ENCODE assay signal across 8 cellular contexts in genomic region chr1:6208723-6209660, GRCh38. TPM values are rescaled to one million over a fixed set of nuclear protein-coding genes. Genes with fewer than 3 reads are reported as not detected.
DNase-seq lines count a peak whose midpoint lies in the region; ATAC-seq and TF ChIP-seq lines count a peak whose summit lies in the region.

No MANE protein-coding gene starts in this region.

- peaks cover 12% of the 10 kb centered on the region for H3K27me3 ChIP-seq in CD8-positive, alpha-beta memory T cell (ENCODE audit: insufficient read depth, low read length, poor library complexity, severe bottlenecking)

- ATAC-seq in left cardiac atrium: peak; percentile 47 to 52
- ATAC-seq in GM18498 (IDR thresholded peaks at IDR 0.05; ENCODE audit: unreplicated experiment): no peak

- no peak; the same call in 1 of the 2 replicates for TF ChIP-seq RAD21 in Ishikawa (IDR thresholded peaks at IDR 0.05; ENCODE audit: low read depth)

- peak overlapping the region; percentile 20 to 59 (median 44) for H3K4me3 Mint-ChIP-seq in CD8-positive, alpha-beta memory T cell
- peak overlapping the region; percentile 26 for H3K4me3 Mint-ChIP-seq in activated T-helper 2 cell treated with anti-CD3 and anti-CD28 coated beads, Interferon-gamma antibody, Interleukin-2, Interleukin-4, amounts not matched to agents 10 μg/mL and 5 μg/mL and 100 μg/mL, durations not matched to agents 14 hours and 24 hours and 36 hours (ENCODE audit: low read depth)

- no peak overlapping the region for H3K4me3 ChIP-seq in CD8-positive, alpha-beta memory T cell (ENCODE audit: low read length)
- peak overlapping the region; percentile 27 for H3K4me3 ChIP-seq in retinal pigment epithelial cell (ENCODE audit: low read length)

- H3K27ac Mint-ChIP-seq in CD8-positive, alpha-beta memory T cell: peak overlapping the region in 1 of 8 donors; percentile 68
- H3K27ac Mint-ChIP-seq in activated T-helper 2 cell treated with anti-CD3 and anti-CD28 coated beads, Interferon-gamma antibody, Interleukin-2, Interleukin-4, amounts not matched to agents 10 μg/mL and 5 μg/mL and 100 μg/mL, durations not matched to agents 14 hours and 24 hours and 36 hours: no peak overlapping the region

- POLR2A ChIA-PET in CD8-positive, alpha-beta memory T cell (lab: Charles Lee): no interaction called here

- no peaks in the 10 kb centered on the region for H3K9me3 ChIP-seq in CD8-positive, alpha-beta memory T cell (ENCODE audit: low read length)

- no peaks in the 10 kb centered on the region for H3K36me3 ChIP-seq in CD8-positive, alpha-beta memory T cell (ENCODE audit: insufficient read depth, low read length)

- H3K27ac ChIP-seq in CD8-positive, alpha-beta memory T cell (ENCODE audit: low read depth, low read length): peak overlapping the region; percentile 51

- DNase-seq in CD8-positive, alpha-beta memory T cell: no peak
- no peak for DNase-seq in activated T-helper 2 cell treated with anti-CD3 and anti-CD28 coated beads, Interferon-gamma antibody, Interleukin-2, Interleukin-4, amounts not matched to agents 10 μg/mL and 5 μg/mL and 100 μg/mL, durations not matched to agents 14 hours and 24 hours and 36 hours (ENCODE audit: low spot score)
- peak; percentile 61 for DNase-seq in left cardiac atrium
- DNase-seq in retinal pigment epithelial cell (ENCODE audit: low read depth): no peak
- DNase-seq in central memory CD4-positive, alpha-beta T cell: no peak
- no peak for DNase-seq in NCI-H2196 (lab: John Stamatoyannopoulos, UW; ENCODE audit: unreplicated experiment)

- no peaks in the 10 kb centered on the region for H3K9me3 Mint-ChIP-seq in CD8-positive, alpha-beta memory T cell
- no peaks in the 10 kb centered on the region for H3K9me3 Mint-ChIP-seq in activated T-helper 2 cell treated with anti-CD3 and anti-CD28 coated beads, Interferon-gamma antibody, Interleukin-2, Interleukin-4, amounts not matched to agents 10 μg/mL and 5 μg/mL and 100 μg/mL, durations not matched to agents 14 hours and 24 hours and 36 hours

- no peak for TF ChIP-seq EP300 in Ishikawa (IDR thresholded peaks at IDR 0.05; ENCODE audit: borderline replicate concordance)

- no peaks in the 10 kb centered on the region for H3K36me3 Mint-ChIP-seq in CD8-positive, alpha-beta memory T cell
- H3K36me3 Mint-ChIP-seq in activated T-helper 2 cell treated with anti-CD3 and anti-CD28 coated beads, Interferon-gamma antibody, Interleukin-2, Interleukin-4, amounts not matched to agents 10 μg/mL and 5 μg/mL and 100 μg/mL, durations not matched to agents 14 hours and 24 hours and 36 hours (ENCODE audit: low read depth): peaks cover 23% of the 10 kb centered on the region

- H3K4me1 ChIP-seq in CD8-positive, alpha-beta memory T cell (ENCODE audit: insufficient read depth, low read length): peaks cover 12% of the 10 kb centered on the region

- intact Hi-C loops in activated T-helper 2 cell treated with anti-CD3 and anti-CD28 coated beads, Interferon-gamma antibody, Interleukin-2, Interleukin-4, amounts not matched to agents 10 μg/mL and 5 μg/mL and 100 μg/mL, durations not matched to agents 14 hours and 24 hours and 36 hours (cut with micrococcal nuclease): loop anchor here (5.0 kb wide), 1 partner anchor 182 kb away; no protein-coding TSS in a partner anchor
- intact Hi-C loops in left cardiac atrium (cut with DNase I): loop anchor here in 1 of 2 donors (5.0 kb wide), 1 partner anchor 33 kb away; the partner anchor contains the start of gene HES3

- peaks cover 4 to 12% of the 10 kb centered on the region in 2 donors for H3K27me3 Mint-ChIP-seq in CD8-positive, alpha-beta memory T cell
- H3K27me3 Mint-ChIP-seq in activated T-helper 2 cell treated with anti-CD3 and anti-CD28 coated beads, Interferon-gamma antibody, Interleukin-2, Interleukin-4, amounts not matched to agents 10 μg/mL and 5 μg/mL and 100 μg/mL, durations not matched to agents 14 hours and 24 hours and 36 hours (ENCODE audit: low read depth): no peaks in the 10 kb centered on the region

- peak; percentile 46 for TF ChIP-seq CTCF in retinal pigment epithelial cell (conservative IDR thresholded peaks at IDR 0.05; ENCODE audit: low read depth, low read length)

- CTCF ChIA-PET in CD8-positive, alpha-beta memory T cell (lab: Charles Lee): interaction anchor here (1.0 to 1.1 kb wide), 2 partner anchors 9 to 36 kb away, joined by 3 read pairs; no protein-coding TSS in a partner anchor

- H3K4me1 Mint-ChIP-seq in CD8-positive, alpha-beta memory T cell: peaks cover 0 to 17% (median 4%) of the 10 kb centered on the region in 3 donors
- H3K4me1 Mint-ChIP-seq in activated T-helper 2 cell treated with anti-CD3 and anti-CD28 coated beads, Interferon-gamma antibody, Interleukin-2, Interleukin-4, amounts not matched to agents 10 μg/mL and 5 μg/mL and 100 μg/mL, durations not matched to agents 14 hours and 24 hours and 36 hours (ENCODE audit: low read depth): peaks cover 11% of the 10 kb centered on the region

TF ChIP-seq in Ishikawa, 13 proteins besides CTCF, POLR2A, EP300 and RAD21 (continues in another document):
- TF ChIP-seq REST (IDR thresholded peaks at IDR 0.05; ENCODE audit: low read depth): no peak
- TF ChIP-seq USF1 (IDR thresholded peaks at IDR 0.05): no peak
- TF ChIP-seq CREB1 (IDR thresholded peaks at IDR 0.05; ENCODE audit: low read depth): no peak
- no peak for TF ChIP-seq NFIC (IDR thresholded peaks at IDR 0.05)
- peak; percentile 62; the same call in 1 of the 2 replicates for TF ChIP-seq MAX (IDR thresholded peaks at IDR 0.05)
- TF ChIP-seq CEBPB (IDR thresholded peaks at IDR 0.05): no peak
- no peak for TF ChIP-seq TAF1 (IDR thresholded peaks at IDR 0.05; ENCODE audit: low read depth)
- TF ChIP-seq TCF12 (IDR thresholded peaks at IDR 0.05; ENCODE audit: low read depth): no peak

RNA-seq across cellular contexts. Expression of gene RNF207, which starts 3.1 kb away (rescaled TPM):
- 10 to 100 TPM; 10.8 to 12.8 TPM for total RNA-seq in CD8-positive, alpha-beta memory T cell
- polyA plus RNA-seq in CD8-positive, alpha-beta memory T cell: 0.22 TPM
- 54.4 and 58.4 TPM in 2 replicates for total RNA-seq in activated T-helper 2 cell treated with anti-CD3 and anti-CD28 coated beads, Interferon-gamma antibody, Interleukin-2, Interleukin-4, amounts not matched to agents 10 μg/mL and 5 μg/mL and 100 μg/mL, durations not matched to agents 14 hours and 24 hours and 36 hours
- total RNA-seq in left cardiac atrium: 10 to 100 TPM; 35.8 to 38.3 TPM

RNA-seq across cellular contexts. Expression of gene RPL22, which starts 9.6 kb away (rescaled TPM):
- 100 to 1,000 TPM; 397 to 449 TPM for total RNA-seq in CD8-positive, alpha-beta memory T cell
- 213 TPM for polyA plus RNA-seq in CD8-positive, alpha-beta memory T cell
- 473 and 533 TPM in 2 replicates for total RNA-seq in activated T-helper 2 cell treated with anti-CD3 and anti-CD28 coated beads, Interferon-gamma antibody, Interleukin-2, Interleukin-4, amounts not matched to agents 10 μg/mL and 5 μg/mL and 100 μg/mL, durations not matched to agents 14 hours and 24 hours and 36 hours
- total RNA-seq in left cardiac atrium: 100 to 1,000 TPM; 264 to 275 TPM

RNA-seq across cellular contexts. Expression of gene ICMT, which starts 26.8 kb away (rescaled TPM):
- total RNA-seq in CD8-positive, alpha-beta memory T cell: 10 to 100 TPM; 79.1 to 79.4 TPM
- 24.4 TPM for polyA plus RNA-seq in CD8-positive, alpha-beta memory T cell
- total RNA-seq in activated T-helper 2 cell treated with anti-CD3 and anti-CD28 coated beads, Interferon-gamma antibody, Interleukin-2, Interleukin-4, amounts not matched to agents 10 μg/mL and 5 μg/mL and 100 μg/mL, durations not matched to agents 14 hours and 24 hours and 36 hours: 60.0 and 62.3 TPM in 2 replicates
- total RNA-seq in left cardiac atrium: 10 to 100 TPM; 56.9 to 61.1 TPM

RNA-seq across cellular contexts. Expression of gene CHD5, which starts 28.9 kb away (rescaled TPM):
- under 1 TPM; 0.61 to 0.82 TPM for total RNA-seq in CD8-positive, alpha-beta memory T cell
- polyA plus RNA-seq in CD8-positive, alpha-beta memory T cell: not detected
- 0.46 and 0.78 TPM in 2 replicates for total RNA-seq in activated T-helper 2 cell treated with anti-CD3 and anti-CD28 coated beads, Interferon-gamma antibody, Interleukin-2, Interleukin-4, amounts not matched to agents 10 μg/mL and 5 μg/mL and 100 μg/mL, durations not matched to agents 14 hours and 24 hours and 36 hours
- under 1 TPM; 0.12 to 0.39 TPM for total RNA-seq in left cardiac atrium

RNA-seq across cellular contexts. Expression of gene HES3, which starts 35.0 kb away (rescaled TPM):
- not detected for total RNA-seq in CD8-positive, alpha-beta memory T cell
- polyA plus RNA-seq in CD8-positive, alpha-beta memory T cell: not detected
- total RNA-seq in activated T-helper 2 cell treated with anti-CD3 and anti-CD28 coated beads, Interferon-gamma antibody, Interleukin-2, Interleukin-4, amounts not matched to agents 10 μg/mL and 5 μg/mL and 100 μg/mL, durations not matched to agents 14 hours and 24 hours and 36 hours: not detected in 2 replicates
- not detected for total RNA-seq in left cardiac atrium
